Comparison of ENCODE assay signal across 14 cellular contexts in the genomic region with DNA sequence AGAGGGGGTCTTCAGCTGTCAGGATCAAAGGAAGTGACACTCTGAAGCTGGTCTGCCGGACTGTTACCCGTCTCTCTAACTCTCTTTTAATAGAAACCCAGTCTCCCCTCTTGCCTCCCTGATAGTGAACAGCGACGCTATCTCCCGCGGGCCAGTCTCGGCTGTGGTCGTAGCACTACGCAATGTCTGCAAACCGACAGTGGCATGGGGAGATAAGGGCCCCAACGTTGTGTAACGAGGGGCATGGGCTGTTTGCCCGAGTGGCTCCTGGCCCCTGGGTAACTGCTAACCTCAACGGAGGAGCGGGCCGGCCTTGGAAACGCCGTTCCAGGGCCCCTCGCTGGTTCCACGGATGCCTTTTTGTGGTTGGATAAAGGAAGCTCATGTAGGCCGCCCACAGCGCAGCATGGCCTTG. TPM values are rescaled to one million over a fixed set of nuclear protein-coding genes. Genes with fewer than 3 reads are reported as not detected.
DNase-seq lines count a peak whose midpoint lies in the region; ATAC-seq and TF ChIP-seq lines count a peak whose summit lies in the region.
"Had no signal": no experiment of that assay in that cellular context is flagged by ENCODE, and none has a peak within 500 bp of the region (broad histone marks: within the 10 kb centered on the region; RNA-seq: fewer than 3 reads in every experiment).

No MANE protein-coding gene starts in this region.

- no peaks in the 10 kb centered on the region for H3K9me3 ChIP-seq in smooth muscle cell (replicated peaks; ENCODE audit: low read depth)

- H3K27me3 ChIP-seq in smooth muscle cell (ENCODE audit: low read depth) (peaks cover 33% of the 10 kb centered on the region), foreskin keratinocyte (peaks cover 8% of the 10 kb centered on the region)

- no peak for ATAC-seq in foreskin keratinocyte
- ATAC-seq in HG03039 (IDR thresholded peaks at IDR 0.05; ENCODE audit: unreplicated experiment), result no peak
- ATAC-seq: GM12878 had no signal

- H2AFZ ChIP-seq in smooth muscle cell (ENCODE audit: low read depth), result no peak overlapping the region

- H3K36me3 ChIP-seq in smooth muscle cell (ENCODE audit: low read depth), result no peaks in the 10 kb centered on the region

- TF ChIP-seq CTCF in smooth muscle cell (IDR thresholded peaks at IDR 0.05; ENCODE audit: borderline replicate concordance, insufficient read depth, poor library complexity, severe bottlenecking), result no peak
- TF ChIP-seq CTCF in foreskin keratinocyte (conservative IDR thresholded peaks at IDR 0.05), result no peak

- DNase-seq in ELF-1 (ENCODE audit: low read depth, low spot score) (peak; percentile 39), SIG-M5 treated with dmso at 0.1 percent for 504 hours (lab: John Stamatoyannopoulos, UW; ENCODE audit: unreplicated experiment) (peak; percentile 93), cardiac septum (ENCODE audit: low spot score) (peak; percentile 82), smooth muscle cell (lab: John Stamatoyannopoulos, UW; ENCODE audit: unreplicated experiment) (no peak), NCI-H187 (lab: John Stamatoyannopoulos, UW) (no peak), foreskin keratinocyte (no peak), NCI-H1930 (lab: John Stamatoyannopoulos, UW) (no peak)
- DNase-seq: activated CD8-positive, alpha-beta memory T cell treated with anti-CD3 and anti-CD28 coated beads, Interleukin-2, amount 50 U/mL, for 48 hours; IMR-90; mesendoderm; NCI-H510A treated with DMSO at 0.1 percent for 48 hours had no signal

- intact Hi-C loops in cardiac septum (cut with DNase I), result no loop called here

- peak overlapping the region; percentile 64 for H3K4me2 ChIP-seq in smooth muscle cell

- H3K4me3 ChIP-seq in smooth muscle cell, result no peak overlapping the region
- H3K4me3 ChIP-seq: GM12878, skin epidermis had no signal

- WGBS in smooth muscle cell (ENCODE audit: low lambda C conversion rate), result 41% methylated on average over 22 of the region's 22 CpGs

- peaks cover 33% of the 10 kb centered on the region for H3K4me1 ChIP-seq in smooth muscle cell (ENCODE audit: low read depth)
- H3K4me1 ChIP-seq in foreskin keratinocyte, result no peaks in the 10 kb centered on the region

- H3K27ac ChIP-seq in smooth muscle cell (ENCODE audit: low read depth), result peak overlapping the region; percentile 64
- H3K27ac ChIP-seq in foreskin keratinocyte, result no peak overlapping the region

- no peaks in the 10 kb centered on the region for H4K20me1 ChIP-seq in smooth muscle cell (ENCODE audit: low read depth)

- H3K9ac ChIP-seq in smooth muscle cell (ENCODE audit: low read depth), result peak overlapping the region; percentile 60

- H3K79me2 ChIP-seq in smooth muscle cell (ENCODE audit: low read depth), result no peaks in the 10 kb centered on the region

- peaks cover 8% of the 10 kb centered on the region for H3F3A ChIP-seq in smooth muscle cell (ENCODE audit: low read depth)

RNA-seq across cellular contexts. Expression of a gene that starts 23.3 kb away (rescaled TPM):
- total RNA-seq in cardiac septum, result 25.4 TPM
- total RNA-seq in smooth muscle cell, result not detected in 2 replicates
- 0.50 TPM in 1 of 2 replicates, not detected in the other for polyA plus RNA-seq in smooth muscle cell
- total RNA-seq in foreskin keratinocyte, result not detected in 2 replicates
- polyA plus RNA-seq in foreskin keratinocyte, result not detected in 2 replicates
- total RNA-seq: IMR-90 had no signal
- polyA plus RNA-seq: GM12878, IMR-90 had no signal

Comparison
In these comparisons a context has a peak if more than half of its experiments do, and no peak if none do; other contexts are left out.
1. DNase-seq: peak in ELF-1 (single experiment), SIG-M5 treated with dmso at 0.1 percent for 504 hours (single experiment) and cardiac septum (single experiment); none in smooth muscle cell (single experiment), NCI-H187 (0 of 2), foreskin keratinocyte (0 of 2) and NCI-H1930 (0 of 2).
2. RNA of a gene that starts 23.3 kb away (total RNA-seq): 25.4 TPM in cardiac septum (single experiment); not detected in smooth muscle cell and not detected in foreskin keratinocyte; every median in the first group is over 10 times any median in the second.